ENCODE assay signal across 1 cellular context in the genomic region with DNA sequence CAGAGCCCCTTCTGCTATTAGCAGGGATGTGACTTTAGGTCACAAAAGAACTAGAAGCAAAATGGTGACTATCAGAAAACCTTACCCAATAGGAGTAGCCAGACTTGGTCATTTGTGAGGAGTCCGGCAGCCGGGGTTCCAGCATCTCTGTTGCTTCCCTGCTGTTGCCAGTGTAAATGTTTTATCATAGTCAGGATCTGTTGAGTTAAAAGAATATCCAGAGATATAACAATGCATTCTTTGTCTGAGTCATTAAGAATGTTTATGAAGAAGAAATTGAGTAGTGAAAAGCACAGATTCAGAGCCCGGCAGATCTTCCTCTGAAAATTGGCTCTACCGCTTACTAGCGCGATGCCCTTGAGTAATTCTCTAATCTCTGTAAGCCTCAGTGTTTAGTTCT.
TF ChIP-seq lines count a peak whose summit lies in the region.

No MANE protein-coding gene starts in this region.

TF ChIP-seq in IMR-90, 13 proteins besides CTCF, POLR2A, EP300 and RAD21 (continued from another document):
- no peak for TF ChIP-seq ELK1 (IDR thresholded peaks at IDR 0.05; ENCODE audit: borderline replicate concordance, low read depth, low read length)
- TF ChIP-seq SMC3 (IDR thresholded peaks at IDR 0.05; ENCODE audit: low read depth, low read length), result no peak
- TF ChIP-seq RCOR1 (IDR thresholded peaks at IDR 0.05; ENCODE audit: insufficient replicate concordance, low read length), result no peak
- TF ChIP-seq USF2 (IDR thresholded peaks at IDR 0.05; ENCODE audit: low read depth, low read length), result no peak
- TF ChIP-seq FOS (IDR thresholded peaks at IDR 0.05; ENCODE audit: low read depth, low read length), result no peak
- no peak for TF ChIP-seq MXI1 (IDR thresholded peaks at IDR 0.05; ENCODE audit: borderline replicate concordance, low read depth, low read length)
- no peak for TF ChIP-seq NFE2L2 (IDR thresholded peaks at IDR 0.05; ENCODE audit: low read depth, low read length)
- no peak for TF ChIP-seq MAZ (IDR thresholded peaks at IDR 0.05; ENCODE audit: borderline replicate concordance, low read depth, low read length)
- no peak for TF ChIP-seq BHLHE40 (IDR thresholded peaks at IDR 0.05; ENCODE audit: low read depth, low read length)
- TF ChIP-seq CEBPB (IDR thresholded peaks at IDR 0.05; ENCODE audit: low read depth, low read length), result no peak
